15 cellular contexts compared by ENCODE assay signal in genomic region chr14:95486875-95487668, GRCh38. TPM values are rescaled to one million over a fixed set of nuclear protein-coding genes. Genes with fewer than 3 reads are reported as not detected.
A peak's percentile ranks its signal among the peaks of the same experiment; 100 is the strongest.
DNase-seq lines count a peak whose midpoint lies in the region; ATAC-seq and TF ChIP-seq lines count a peak whose summit lies in the region.
"Had no signal": no experiment of that assay in that cellular context is flagged by ENCODE, and none has a peak within 500 bp of the region (broad histone marks: within the 10 kb centered on the region; RNA-seq: fewer than 3 reads in every experiment).

No MANE protein-coding gene starts in this region.

- H3K36me3 ChIP-seq in mucosa of descending colon (ENCODE audit: low read depth) (no peaks in the 10 kb centered on the region), HAP-1 (replicated peaks) (no peaks in the 10 kb centered on the region)
- H3K36me3 ChIP-seq: stomach had no signal

- DNase-seq in COLO668 (lab: John Stamatoyannopoulos, UW; ENCODE audit: unreplicated experiment) (peak; percentile 60), NCI-H526 treated with DMSO at 0.1 percent for 48 hours (lab: John Stamatoyannopoulos, UW) (peak; percentile 67), mucosa of descending colon (peak in 2 of 3 donors; percentile 45 to 67), HAP-1 (ENCODE audit: low spot score in 2 of 2) (no peak)
- DNase-seq in activated CD8-positive, alpha-beta T cell treated with anti-CD3 and anti-CD28 coated beads, Interleukin-2, amount 10 ng/mL, durations not matched to agents 7 days and 5 days, result no peak
- DNase-seq: activated CD4-positive, alpha-beta T cell treated with anti-CD3 and anti-CD28 coated beads for 1 hour; activated effector memory CD4-positive, alpha-beta T cell treated with anti-CD3 and anti-CD28 coated beads, Interleukin-2, amount 50 U/mL, for 16 hours; cerebellar nuclear complex; IMR-90; stimulated activated CD4-positive, alpha-beta T cell treated with anti-CD3 and anti-CD28 coated beads, Interleukin-4, amount 100 ng/mL, for 1 hour; stomach had no signal

- H3K27me3 ChIP-seq in HAP-1 (ENCODE audit: low read depth), result no peaks in the 10 kb centered on the region
- H3K27me3 ChIP-seq: stomach had no signal

- peaks cover 26% of the 10 kb centered on the region for H3K36me3 Mint-ChIP-seq in activated CD8-positive, alpha-beta T cell treated with anti-CD3 and anti-CD28 coated beads, Interleukin-2, amount 10 ng/mL, durations not matched to agents 7 days and 5 days (ENCODE audit: low read depth)

- POLR2A ChIA-PET in activated CD8-positive, alpha-beta T cell treated with anti-CD3 and anti-CD28 coated beads, Interleukin-2, amount 10 ng/mL, durations not matched to agents 7 days and 5 days (lab: Charles Lee), result no interaction called here

- in situ Hi-C loops in HAP-1 (cut with MboI; ENCODE audit: low sequenced_read_pairs), result no loop called here

- H3K9me3 Mint-ChIP-seq in activated CD8-positive, alpha-beta T cell treated with anti-CD3 and anti-CD28 coated beads, Interleukin-2, amount 10 ng/mL, durations not matched to agents 7 days and 5 days (ENCODE audit: insufficient read depth), result peaks cover 4% of the 10 kb centered on the region

- no peak overlapping the region for H3K4me3 Mint-ChIP-seq in activated CD8-positive, alpha-beta T cell treated with anti-CD3 and anti-CD28 coated beads, Interleukin-2, amount 10 ng/mL, durations not matched to agents 7 days and 5 days

- H3K9me3 ChIP-seq in mucosa of descending colon (no peaks in the 10 kb centered on the region), HAP-1 (no peaks in the 10 kb centered on the region)
- H3K9me3 ChIP-seq: stomach had no signal

- peaks cover 14% of the 10 kb centered on the region for H3K4me1 Mint-ChIP-seq in activated CD8-positive, alpha-beta T cell treated with anti-CD3 and anti-CD28 coated beads, Interleukin-2, amount 10 ng/mL, durations not matched to agents 7 days and 5 days (ENCODE audit: low read depth)

- H3K27ac Mint-ChIP-seq in activated CD8-positive, alpha-beta T cell treated with anti-CD3 and anti-CD28 coated beads, Interleukin-2, amount 10 ng/mL, durations not matched to agents 7 days and 5 days, result no peak overlapping the region

- no peak for TF ChIP-seq CTCF in mucosa of descending colon (IDR thresholded peaks at IDR 0.05)

- ATAC-seq in GM21529 (IDR thresholded peaks at IDR 0.05; ENCODE audit: unreplicated experiment), result peak; percentile 52
- ATAC-seq in mucosa of descending colon, result peak; percentile 24
- no peak for ATAC-seq in HG02642 (IDR thresholded peaks at IDR 0.05; ENCODE audit: poor library complexity, unreplicated experiment)
- no peak for ATAC-seq in activated CD8-positive, alpha-beta T cell treated with anti-CD3 and anti-CD28 coated beads, Interleukin-2, amount 10 ng/mL, durations not matched to agents 7 days and 5 days
- ATAC-seq: esophagus mucosa, HCT116 had no signal

- no peaks in the 10 kb centered on the region for H3K27me3 Mint-ChIP-seq in activated CD8-positive, alpha-beta T cell treated with anti-CD3 and anti-CD28 coated beads, Interleukin-2, amount 10 ng/mL, durations not matched to agents 7 days and 5 days (ENCODE audit: low read depth)

- H3K4me3 ChIP-seq in mucosa of descending colon, result no peak overlapping the region
- no peak overlapping the region for H3K4me3 ChIP-seq in HAP-1
- H3K4me3 ChIP-seq: stomach had no signal

- H3K4me1 ChIP-seq in mucosa of descending colon (ENCODE audit: low read depth) (peaks cover 53% of the 10 kb centered on the region), HAP-1 (no peaks in the 10 kb centered on the region)

- intact Hi-C loops in mucosa of descending colon (cut with DNase I, micrococcal nuclease), result no loop called here

- CTCF ChIA-PET in activated CD8-positive, alpha-beta T cell treated with anti-CD3 and anti-CD28 coated beads, Interleukin-2, amount 10 ng/mL, durations not matched to agents 7 days and 5 days (lab: Charles Lee), result interaction anchor here (0.7 to 2.0 kb wide), 2 partner anchors 28 to 40 kb away, joined by 3 to 6 read pairs; no protein-coding TSS in a partner anchor

RNA-seq across cellular contexts. Expression of gene SYNE3, which starts 29.4 kb away (rescaled TPM):
- total RNA-seq in mucosa of descending colon, result 10 to 100 TPM; 13.8 to 16.4 (median 13.9) TPM
- 10 to 100 TPM; 91.5 TPM for total RNA-seq in activated CD8-positive, alpha-beta T cell treated with anti-CD3 and anti-CD28 coated beads, Interleukin-2, amount 10 ng/mL, durations not matched to agents 7 days and 5 days

RNA-seq across cellular contexts. Expression of gene GLRX5, which starts 47.8 kb away (rescaled TPM):
- total RNA-seq in mucosa of descending colon, result 10 to 100 TPM; 43.9 to 45.8 (median 45.4) TPM
- total RNA-seq in activated CD8-positive, alpha-beta T cell treated with anti-CD3 and anti-CD28 coated beads, Interleukin-2, amount 10 ng/mL, durations not matched to agents 7 days and 5 days, result 10 to 100 TPM; 52.8 to 54.6 TPM

Comparison
In these comparisons a context has a peak if more than half of its experiments do, and no peak if none do; other contexts are left out.
1. DNase-seq: peak in COLO668 (single experiment), NCI-H526 treated with DMSO at 0.1 percent for 48 hours (single experiment) and mucosa of descending colon (2 of 3); none in activated CD8-positive, alpha-beta T cell treated with anti-CD3 and anti-CD28 coated beads, Interleukin-2, amount 10 ng/mL, durations not matched to agents 7 days and 5 days (single experiment) and HAP-1 (0 of 2).
2. ATAC-seq: peak in GM21529 (single experiment) and mucosa of descending colon (single experiment); none in HG02642 (single experiment) and activated CD8-positive, alpha-beta T cell treated with anti-CD3 and anti-CD28 coated beads, Interleukin-2, amount 10 ng/mL, durations not matched to agents 7 days and 5 days (single experiment).
3. RNA of gene SYNE3, which starts 29.4 kb away (total RNA-seq): 91.5 TPM in activated CD8-positive, alpha-beta T cell treated with anti-CD3 and anti-CD28 coated beads, Interleukin-2, amount 10 ng/mL, durations not matched to agents 7 days and 5 days; 13.8 to 16.4 TPM in mucosa of descending colon; every median in the first group is over 4 times any median in the second.